Comparison of ENCODE assay signal across 16 cellular contexts in genomic region chr16:46982335-46982734, GRCh38.
"Had no signal": no experiment of that assay in that cellular context is flagged by ENCODE, and none has a peak within 500 bp of the region (broad histone marks: within the 10 kb centered on the region; RNA-seq: fewer than 3 reads in every experiment).

No MANE protein-coding gene starts in this region.

- DNase-seq: activated CD4-positive, alpha-beta memory T cell treated with anti-CD3 and anti-CD28 coated beads for 36 hours; activated CD8-positive, alpha-beta memory T cell treated with anti-CD3 and anti-CD28 coated beads, Interleukin-2, amount 10 ng/mL, durations not matched to agents 7 days and 5 days; activated effector memory CD4-positive, alpha-beta T cell treated with anti-CD3 and anti-CD28 coated beads, Interleukin-2, amount 50 U/mL, for 16 hours; activated T-cell treated with anti-CD3 and anti-CD28 coated beads, Interleukin-2, amount 50 U/mL, for 24 hours; adrenal gland; erythroblast; gastrocnemius medialis; heart left ventricle; immature natural killer cell; mesendoderm; stimulated activated CD4-positive, alpha-beta T cell treated with anti-CD3 and anti-CD28 coated beads, Interleukin-15, amount 100 ng/mL, for 24 hours; stimulated activated CD4-positive, alpha-beta T cell treated with anti-CD3 and anti-CD28 coated beads, Interleukin-4, amount 100 ng/mL, for 1 hour; stimulated activated naive CD4-positive, alpha-beta T cell; tibial artery had no signal

- H3K9me3 Mint-ChIP-seq: activated CD4-positive, alpha-beta memory T cell treated with anti-CD3 and anti-CD28 coated beads for 36 hours; activated naive CD4-positive, alpha-beta T cell treated with anti-CD3 and anti-CD28 coated beads, Interleukin-2, amount 50 U/mL, for 24 hours; activated T-cell treated with anti-CD3 and anti-CD28 coated beads, Interleukin-2, amount 50 U/mL, for 24 hours; immature natural killer cell; natural killer cell treated with Interleukin-12 subunit alpha and Interleukin-12 subunit beta and Interleukin-15 and Interleukin-18, amount 100 ng/mL, for 72 hours had no signal

- H3K27ac Mint-ChIP-seq: activated CD4-positive, alpha-beta memory T cell treated with anti-CD3 and anti-CD28 coated beads for 36 hours; activated CD8-positive, alpha-beta memory T cell treated with anti-CD3 and anti-CD28 coated beads, Interleukin-2, amount 10 ng/mL, durations not matched to agents 7 days and 5 days; activated naive CD4-positive, alpha-beta T cell treated with anti-CD3 and anti-CD28 coated beads, Interleukin-2, amount 50 U/mL, for 24 hours; activated T-cell treated with anti-CD3 and anti-CD28 coated beads, Interleukin-2, amount 50 U/mL, for 24 hours; immature natural killer cell; natural killer cell treated with Interleukin-12 subunit alpha and Interleukin-12 subunit beta and Interleukin-15 and Interleukin-18, amount 100 ng/mL, for 72 hours had no signal

- ATAC-seq: activated CD8-positive, alpha-beta memory T cell treated with anti-CD3 and anti-CD28 coated beads, Interleukin-2, amount 10 ng/mL, durations not matched to agents 7 days and 5 days; gastrocnemius medialis; heart left ventricle; natural killer cell treated with Interleukin-12 subunit alpha and Interleukin-12 subunit beta and Interleukin-15 and Interleukin-18, amount 100 ng/mL, for 72 hours had no signal

- H3K27me3 Mint-ChIP-seq: activated CD4-positive, alpha-beta memory T cell treated with anti-CD3 and anti-CD28 coated beads for 36 hours; activated naive CD4-positive, alpha-beta T cell treated with anti-CD3 and anti-CD28 coated beads, Interleukin-2, amount 50 U/mL, for 24 hours; activated T-cell treated with anti-CD3 and anti-CD28 coated beads, Interleukin-2, amount 50 U/mL, for 24 hours had no signal

- H3K4me1 Mint-ChIP-seq: activated naive CD4-positive, alpha-beta T cell treated with anti-CD3 and anti-CD28 coated beads, Interleukin-2, amount 50 U/mL, for 24 hours; immature natural killer cell had no signal

- H3K36me3 Mint-ChIP-seq: activated CD4-positive, alpha-beta memory T cell treated with anti-CD3 and anti-CD28 coated beads for 36 hours; activated CD8-positive, alpha-beta memory T cell treated with anti-CD3 and anti-CD28 coated beads, Interleukin-2, amount 10 ng/mL, durations not matched to agents 7 days and 5 days; activated naive CD4-positive, alpha-beta T cell treated with anti-CD3 and anti-CD28 coated beads, Interleukin-2, amount 50 U/mL, for 24 hours; natural killer cell treated with Interleukin-12 subunit alpha and Interleukin-12 subunit beta and Interleukin-15 and Interleukin-18, amount 100 ng/mL, for 72 hours had no signal

- H3K4me3 Mint-ChIP-seq: activated CD4-positive, alpha-beta memory T cell treated with anti-CD3 and anti-CD28 coated beads for 36 hours; activated CD8-positive, alpha-beta memory T cell treated with anti-CD3 and anti-CD28 coated beads, Interleukin-2, amount 10 ng/mL, durations not matched to agents 7 days and 5 days; activated naive CD4-positive, alpha-beta T cell treated with anti-CD3 and anti-CD28 coated beads, Interleukin-2, amount 50 U/mL, for 24 hours; activated T-cell treated with anti-CD3 and anti-CD28 coated beads, Interleukin-2, amount 50 U/mL, for 24 hours; immature natural killer cell; natural killer cell treated with Interleukin-12 subunit alpha and Interleukin-12 subunit beta and Interleukin-15 and Interleukin-18, amount 100 ng/mL, for 72 hours had no signal
